8 cellular contexts compared by ENCODE assay signal in the genomic region with DNA sequence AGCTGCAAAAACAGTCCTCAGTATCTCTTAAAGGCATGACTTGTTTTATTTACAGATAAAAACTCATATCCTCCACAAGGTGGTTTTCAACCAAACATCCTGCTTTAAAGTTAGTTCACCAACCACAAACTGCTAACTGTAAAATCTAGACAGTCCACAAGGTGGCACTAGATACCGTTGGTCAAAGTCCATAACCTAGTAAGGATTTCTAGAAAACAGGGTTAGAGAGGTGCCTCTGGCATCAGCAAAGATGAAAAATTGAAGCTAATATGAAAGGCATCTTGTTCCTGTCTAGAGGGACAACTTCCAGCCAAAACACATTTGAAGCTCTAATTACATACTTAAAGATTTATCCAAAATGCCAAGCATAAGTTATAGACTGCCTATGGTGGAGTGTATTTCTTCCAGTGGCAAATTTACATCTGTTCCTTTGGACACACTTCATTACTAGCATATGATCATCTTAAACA. TPM values are rescaled to one million over a fixed set of nuclear protein-coding genes. Genes with fewer than 3 reads are reported as not detected.
DNase-seq lines count a peak whose midpoint lies in the region; ATAC-seq and TF ChIP-seq lines count a peak whose summit lies in the region.

No MANE protein-coding gene starts in this region.

- H3K4me1 ChIP-seq in right atrium auricular region: peaks cover 0 to 10% of the 10 kb centered on the region in 2 donors

- H3K4me3 Mint-ChIP-seq in activated naive CD8-positive, alpha-beta T cell treated with anti-CD3 and anti-CD28 coated beads, Interleukin-2, amount 50 U/mL, for 24 hours: no peak overlapping the region

- DNase-seq in stimulated activated CD4-positive, alpha-beta T cell treated with anti-CD3 and anti-CD28 coated beads, Interleukin-12 subunit alpha, Interleukin-12 subunit beta, amount 100 ng/mL, for 48 hours (ENCODE audit: low read depth in 2 of 3, low spot score in 1 of 3): peak in 2 of 3 donors; percentile 25 to 87
- no peak for DNase-seq in stimulated activated CD4-positive, alpha-beta T cell treated with anti-CD3 and anti-CD28 coated beads, Interleukin-12 subunit alpha, Interleukin-12 subunit beta, amount 100 ng/mL, for 4 hours
- peak; percentile 78 for DNase-seq in HFF-Myc (ENCODE audit: extremely low read depth, low read depth)
- DNase-seq in M059J (ENCODE audit: low read depth): peak; percentile 85
- DNase-seq in RPMI8226: peak; percentile 90
- DNase-seq in activated naive CD8-positive, alpha-beta T cell treated with anti-CD3 and anti-CD28 coated beads, Interleukin-2, amount 50 U/mL, for 24 hours: peak; percentile 42
- DNase-seq in right atrium auricular region (ENCODE audit: low spot score): no peak
- peak; percentile 30 for DNase-seq in skeletal muscle cell (ENCODE audit: low read depth)

- no peak overlapping the region for H3K4me3 ChIP-seq in HFF-Myc (replicated peaks; ENCODE audit: low read depth, low read length)
- H3K4me3 ChIP-seq in right atrium auricular region: no peak overlapping the region
- H3K4me3 ChIP-seq in skeletal muscle cell (ENCODE audit: low read depth, low read length): no peak overlapping the region

- H3K27me3 Mint-ChIP-seq in activated naive CD8-positive, alpha-beta T cell treated with anti-CD3 and anti-CD28 coated beads, Interleukin-2, amount 50 U/mL, for 24 hours: peaks cover 3% of the 10 kb centered on the region

- peak; percentile 90 for ATAC-seq in activated naive CD8-positive, alpha-beta T cell treated with anti-CD3 and anti-CD28 coated beads, Interleukin-2, amount 50 U/mL, for 24 hours

- TF ChIP-seq CTCF in HFF-Myc (IDR thresholded peaks at IDR 0.05; ENCODE audit: low read depth, low read length, missing control alignments) (peak; percentile 67), right atrium auricular region (IDR thresholded peaks at IDR 0.05) (peak; percentile 76 to 88)

- no peak overlapping the region for H3K27ac ChIP-seq in right atrium auricular region

- H3K4me1 Mint-ChIP-seq in activated naive CD8-positive, alpha-beta T cell treated with anti-CD3 and anti-CD28 coated beads, Interleukin-2, amount 50 U/mL, for 24 hours: peaks cover 27% of the 10 kb centered on the region

- H3K36me3 Mint-ChIP-seq in activated naive CD8-positive, alpha-beta T cell treated with anti-CD3 and anti-CD28 coated beads, Interleukin-2, amount 50 U/mL, for 24 hours (ENCODE audit: low read depth): peaks cover 4% of the 10 kb centered on the region

- H3K9me3 Mint-ChIP-seq in activated naive CD8-positive, alpha-beta T cell treated with anti-CD3 and anti-CD28 coated beads, Interleukin-2, amount 50 U/mL, for 24 hours: no peaks in the 10 kb centered on the region

- no peaks in the 10 kb centered on the region for H3K27me3 ChIP-seq in right atrium auricular region

- no peak overlapping the region for H3K27ac Mint-ChIP-seq in activated naive CD8-positive, alpha-beta T cell treated with anti-CD3 and anti-CD28 coated beads, Interleukin-2, amount 50 U/mL, for 24 hours

- no peaks in the 10 kb centered on the region for H3K36me3 ChIP-seq in right atrium auricular region

- H3K9me3 ChIP-seq in right atrium auricular region: no peaks in the 10 kb centered on the region

RNA-seq across cellular contexts. Expression of a gene that starts 56.0 kb away (rescaled TPM):
- total RNA-seq in M059J (2014; rRNA removed; shearing (Covaris generic)): 2.1 and 4.2 TPM in 2 replicates
- total RNA-seq in right atrium auricular region: 10 to 100 TPM in 1 of 2 donors, 1 to 10 TPM in 1; 8.5 to 12.6 TPM

Comparison
In these comparisons a context has a peak if more than half of its experiments do, and no peak if none do; other contexts are left out.
1. DNase-seq: peak in stimulated activated CD4-positive, alpha-beta T cell treated with anti-CD3 and anti-CD28 coated beads, Interleukin-12 subunit alpha, Interleukin-12 subunit beta, amount 100 ng/mL, for 48 hours (2 of 3), HFF-Myc (single experiment), M059J (single experiment), RPMI8226 (single experiment), activated naive CD8-positive, alpha-beta T cell treated with anti-CD3 and anti-CD28 coated beads, Interleukin-2, amount 50 U/mL, for 24 hours (single experiment) and skeletal muscle cell (single experiment); none in stimulated activated CD4-positive, alpha-beta T cell treated with anti-CD3 and anti-CD28 coated beads, Interleukin-12 subunit alpha, Interleukin-12 subunit beta, amount 100 ng/mL, for 4 hours (single experiment) and right atrium auricular region (single experiment).